Comparison of ENCODE assay signal across 23 cellular contexts in genomic region chr13:22243519-22244197, GRCh38.
"Had no signal": no experiment of that assay in that cellular context is flagged by ENCODE, and none has a peak within 500 bp of the region (broad histone marks: within the 10 kb centered on the region; RNA-seq: fewer than 3 reads in every experiment).

No MANE protein-coding gene starts in this region.

- FAIRE-seq: colon, endothelial cell of umbilical vein had no signal

- H3K9me3 ChIP-seq: ascending aorta, testis, vagina had no signal

- H3K27me3 ChIP-seq: ascending aorta, testis, vagina had no signal

- ATAC-seq: activated CD8-positive, alpha-beta T cell treated with anti-CD3 and anti-CD28 coated beads for 36 hours; esophagus mucosa; left ventricle myocardium superior; sciatic nerve; stimulated activated naive B cell treated with anti-CD40 and anti-IgM and Interleukin-4, amounts not matched to agents 10 μg/mL and 1 μg/mL and 100 μg/mL, for 72 hours had no signal

- DNase-seq: activated CD4-positive, alpha-beta T cell treated with anti-CD3 and anti-CD28 coated beads, Interleukin-2, amount 10 ng/mL, durations not matched to agents 7 days and 5 days; activated CD4-positive, CD25-positive, alpha-beta regulatory T cell treated with anti-CD3 and anti-CD28 coated beads, Interleukin-2, amount 50 U/mL, for 72 hours; activated CD8-positive, alpha-beta T cell treated with anti-CD3 and anti-CD28 coated beads for 36 hours; activated gamma-delta T cell treated with Interleukin-2 at 50 U/mL for 16 hours; activated T-cell treated with anti-CD3 and anti-CD28 coated beads, Interleukin-2, amount 50 U/mL, for 1 hour; effector memory CD4-positive, alpha-beta T cell; foreskin melanocyte; hippocampal formation; left ventricle myocardium superior; mammary epithelial cell; nucleus accumbens; stimulated activated CD4-positive, alpha-beta T cell treated with anti-CD3 and anti-CD28 coated beads, Interleukin-2, amount 100 ng/mL, for 48 hours; stimulated activated CD8-positive, alpha-beta memory T cell treated with anti-CD3 and anti-CD28 coated beads, Interleukin-4, amount 100 ng/mL, for 48 hours; stimulated activated naive B cell treated with anti-CD40 and anti-IgM and Interleukin-4, amounts not matched to agents 10 μg/mL and 1 μg/mL and 100 μg/mL, for 72 hours; testis; trophoblast cell had no signal

- H3K36me3 ChIP-seq: ascending aorta, vagina had no signal

- H3K4me3 ChIP-seq: ascending aorta, testis, vagina had no signal

- H3K4me1 ChIP-seq: ascending aorta, testis, vagina had no signal

- H3K27ac ChIP-seq: ascending aorta, testis, vagina, VCaP had no signal
